ENCODE assay signal across 8 cellular contexts in the genomic region with DNA sequence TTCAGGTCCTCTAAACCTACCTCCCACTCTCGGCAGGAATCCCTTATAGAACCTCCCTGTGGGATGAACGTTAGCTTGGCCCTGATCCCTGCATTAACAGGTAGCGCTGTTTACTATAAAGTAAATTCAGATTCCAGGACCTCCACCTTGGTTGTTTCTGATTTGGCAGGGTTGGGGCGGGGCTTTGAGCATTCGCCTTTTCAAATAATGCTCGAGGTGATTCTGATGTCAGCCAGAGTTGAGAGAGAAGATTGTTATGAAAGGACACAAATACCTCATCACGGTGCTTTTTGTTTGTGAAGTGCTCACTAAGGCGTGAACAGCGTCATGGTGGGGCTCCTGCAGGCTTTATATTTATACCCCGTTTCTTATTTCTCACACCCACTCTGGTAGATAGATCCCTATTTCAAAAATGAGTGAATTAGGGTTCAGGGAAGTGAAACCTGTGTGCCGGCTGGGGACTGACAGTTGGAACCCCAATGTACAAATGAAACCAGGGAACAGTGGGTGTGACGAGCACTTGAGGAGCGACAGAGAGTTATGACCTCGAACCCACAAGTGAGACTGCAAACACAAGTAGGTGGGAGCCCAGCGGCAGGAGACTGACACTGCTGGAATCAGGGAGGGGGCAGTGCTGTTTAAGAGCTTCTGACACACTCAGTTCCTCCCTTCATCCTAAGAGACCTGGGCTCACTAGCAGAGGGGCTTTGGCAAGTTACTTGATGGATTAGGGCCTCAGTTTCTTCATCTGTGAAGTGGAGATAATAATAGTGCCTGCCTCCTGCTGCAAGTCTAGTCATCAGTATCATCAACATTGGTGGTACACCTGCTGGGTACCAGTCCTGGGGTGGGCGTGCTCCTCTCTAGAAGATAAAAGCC. TPM values are rescaled to one million over a fixed set of nuclear protein-coding genes. Genes with fewer than 3 reads are reported as not detected.
A peak's percentile ranks its signal among the peaks of the same experiment; 100 is the strongest.
DNase-seq lines count a peak whose midpoint lies in the region; ATAC-seq lines count a peak whose summit lies in the region.

No MANE protein-coding gene starts in this region.

- H3K27me3 Mint-ChIP-seq in CD4-positive, alpha-beta memory T cell, result no peaks in the 10 kb centered on the region
- peaks cover 3% of the 10 kb centered on the region for H3K27me3 Mint-ChIP-seq in activated CD8-positive, alpha-beta T cell treated with anti-CD3 and anti-CD28 coated beads, Interleukin-2, amount 10 ng/mL, durations not matched to agents 7 days and 5 days (ENCODE audit: low read depth)
- peaks cover 0 to 2% of the 10 kb centered on the region in 2 donors for H3K27me3 Mint-ChIP-seq in natural killer cell treated with Interleukin-12 subunit alpha and Interleukin-12 subunit beta and Interleukin-15 and Interleukin-18, amount 100 ng/mL, for 72 hours

- peaks cover 0 to 8% (median 0%) of the 10 kb centered on the region in 8 donors for H3K9me3 Mint-ChIP-seq in CD4-positive, alpha-beta memory T cell
- H3K9me3 Mint-ChIP-seq in activated CD8-positive, alpha-beta T cell treated with anti-CD3 and anti-CD28 coated beads, Interleukin-2, amount 10 ng/mL, durations not matched to agents 7 days and 5 days (ENCODE audit: insufficient read depth), result no peaks in the 10 kb centered on the region
- H3K9me3 Mint-ChIP-seq in natural killer cell treated with Interleukin-12 subunit alpha and Interleukin-12 subunit beta and Interleukin-15 and Interleukin-18, amount 100 ng/mL, for 72 hours, result no peaks in the 10 kb centered on the region

- H3K4me3 Mint-ChIP-seq in CD4-positive, alpha-beta memory T cell, result peak overlapping the region; percentile 82 to 94 (median 86)
- peak overlapping the region; percentile 75 for H3K4me3 Mint-ChIP-seq in activated CD8-positive, alpha-beta T cell treated with anti-CD3 and anti-CD28 coated beads, Interleukin-2, amount 10 ng/mL, durations not matched to agents 7 days and 5 days
- peak overlapping the region; percentile 59 for H3K4me3 Mint-ChIP-seq in natural killer cell treated with Interleukin-12 subunit alpha and Interleukin-12 subunit beta and Interleukin-15 and Interleukin-18, amount 100 ng/mL, for 72 hours

- no peaks in the 10 kb centered on the region for H3K9me3 ChIP-seq in CD4-positive, alpha-beta memory T cell (ENCODE audit: control insufficient read depth in 1 of 2, low read length in 2 of 2)

- POLR2A ChIA-PET in CD4-positive, alpha-beta memory T cell (lab: Charles Lee; ENCODE audit: partially characterized antibody), result interaction anchor here (0.7 to 13.9 kb wide), 28 partner anchors 8 to 250 kb away, joined by 3 to 599 read pairs (median 4); a partner anchor contains a TSS
- POLR2A ChIA-PET in activated CD8-positive, alpha-beta T cell treated with anti-CD3 and anti-CD28 coated beads, Interleukin-2, amount 10 ng/mL, durations not matched to agents 7 days and 5 days (lab: Charles Lee), result interaction anchor here (0.7 to 5.1 kb wide), 9 partner anchors 8 to 250 kb away, joined by 3 to 56 read pairs (median 7); a partner anchor contains a TSS

- H3K4me1 ChIP-seq in CD4-positive, alpha-beta memory T cell (ENCODE audit: insufficient read depth, low read length), result peaks cover 98% of the 10 kb centered on the region

- CTCF ChIA-PET in CD4-positive, alpha-beta memory T cell (lab: Charles Lee; ENCODE audit: partially characterized antibody), result interaction anchor here (1.2 to 4.3 kb wide), 3 partner anchors 14 to 245 kb away, joined by 3 to 18 read pairs (median 14); a partner anchor contains a TSS
- CTCF ChIA-PET in activated CD8-positive, alpha-beta T cell treated with anti-CD3 and anti-CD28 coated beads, Interleukin-2, amount 10 ng/mL, durations not matched to agents 7 days and 5 days (lab: Charles Lee), result interaction anchor here (0.6 to 1.3 kb wide), 8 partner anchors 9 to 252 kb away, joined by 3 to 6 read pairs (median 3); no protein-coding TSS in a partner anchor

- H3K27me3 ChIP-seq in CD4-positive, alpha-beta memory T cell (ENCODE audit: insufficient read depth, low read length), result no peaks in the 10 kb centered on the region

- DNase-seq in CD4-positive, alpha-beta memory T cell, result peak; percentile 90 to 94 (median 93)
- peak; percentile 79 for DNase-seq in activated CD8-positive, alpha-beta T cell treated with anti-CD3 and anti-CD28 coated beads, Interleukin-2, amount 10 ng/mL, durations not matched to agents 7 days and 5 days
- DNase-seq in natural killer cell treated with Interleukin-12 subunit alpha and Interleukin-12 subunit beta and Interleukin-15 and Interleukin-18, amount 100 ng/mL, for 72 hours (ENCODE audit: low spot score), result no peak
- no peak for DNase-seq in dermis blood vessel endothelial cell
- DNase-seq in amniotic stem cell (lab: John Stamatoyannopoulos, UW), result no peak
- no peak for DNase-seq in RKO (ENCODE audit: low spot score)

- H3K4me1 Mint-ChIP-seq in CD4-positive, alpha-beta memory T cell, result peaks cover 79 to 100% (median 93%) of the 10 kb centered on the region in 4 donors
- H3K4me1 Mint-ChIP-seq in activated CD8-positive, alpha-beta T cell treated with anti-CD3 and anti-CD28 coated beads, Interleukin-2, amount 10 ng/mL, durations not matched to agents 7 days and 5 days (ENCODE audit: low read depth), result peaks cover 97% of the 10 kb centered on the region
- peaks cover 72 to 86% of the 10 kb centered on the region in 2 donors for H3K4me1 Mint-ChIP-seq in natural killer cell treated with Interleukin-12 subunit alpha and Interleukin-12 subunit beta and Interleukin-15 and Interleukin-18, amount 100 ng/mL, for 72 hours (ENCODE audit: low read depth in 2 of 2)

- H3K27ac Mint-ChIP-seq in CD4-positive, alpha-beta memory T cell, result peak overlapping the region; percentile 96 to 100 (median 99)
- H3K27ac Mint-ChIP-seq in activated CD8-positive, alpha-beta T cell treated with anti-CD3 and anti-CD28 coated beads, Interleukin-2, amount 10 ng/mL, durations not matched to agents 7 days and 5 days, result peak overlapping the region; percentile 88
- H3K27ac Mint-ChIP-seq in natural killer cell treated with Interleukin-12 subunit alpha and Interleukin-12 subunit beta and Interleukin-15 and Interleukin-18, amount 100 ng/mL, for 72 hours, result peak overlapping the region; percentile 70 to 77

- peak overlapping the region; percentile 43 to 51 for H3K4me3 ChIP-seq in CD4-positive, alpha-beta memory T cell (ENCODE audit: low read length in 2 of 2)

- H3K36me3 ChIP-seq in CD4-positive, alpha-beta memory T cell (ENCODE audit: insufficient read depth, low read length), result no peaks in the 10 kb centered on the region

- ATAC-seq in GM19452 (IDR thresholded peaks at IDR 0.05; ENCODE audit: unreplicated experiment) (peak; percentile 73), HG03460 (IDR thresholded peaks at IDR 0.05; ENCODE audit: unreplicated experiment) (peak; percentile 73)
- peak; percentile 17 for ATAC-seq in activated CD8-positive, alpha-beta T cell treated with anti-CD3 and anti-CD28 coated beads, Interleukin-2, amount 10 ng/mL, durations not matched to agents 7 days and 5 days
- ATAC-seq in natural killer cell treated with Interleukin-12 subunit alpha and Interleukin-12 subunit beta and Interleukin-15 and Interleukin-18, amount 100 ng/mL, for 72 hours, result peak; percentile 67 to 68

- peaks cover 0 to 11% of the 10 kb centered on the region in 2 donors for H3K36me3 Mint-ChIP-seq in CD4-positive, alpha-beta memory T cell
- H3K36me3 Mint-ChIP-seq in activated CD8-positive, alpha-beta T cell treated with anti-CD3 and anti-CD28 coated beads, Interleukin-2, amount 10 ng/mL, durations not matched to agents 7 days and 5 days (ENCODE audit: low read depth), result peaks cover 8% of the 10 kb centered on the region
- no peaks in the 10 kb centered on the region for H3K36me3 Mint-ChIP-seq in natural killer cell treated with Interleukin-12 subunit alpha and Interleukin-12 subunit beta and Interleukin-15 and Interleukin-18, amount 100 ng/mL, for 72 hours

- H3K27ac ChIP-seq in CD4-positive, alpha-beta memory T cell (ENCODE audit: low read depth, low read length), result peak overlapping the region; percentile 95

- intact Hi-C loops in CD4-positive, alpha-beta memory T cell (cut with micrococcal nuclease), result loop anchor here (1.0 to 10.0 kb wide), 5 partner anchors 195 to 1080 kb away; a partner anchor contains a TSS

RNA-seq across cellular contexts. Expression of a gene that starts 14.3 kb away (rescaled TPM):
- total RNA-seq in CD4-positive, alpha-beta memory T cell, result 100 to 1,000 TPM; 306 to 308 TPM
- polyA plus RNA-seq in CD4-positive, alpha-beta memory T cell, result 1,000 to 10,000 TPM in 1 of 2 donors, 100 to 1,000 TPM in 1; 368 to 1,556 TPM
- total RNA-seq in activated CD8-positive, alpha-beta T cell treated with anti-CD3 and anti-CD28 coated beads, Interleukin-2, amount 10 ng/mL, durations not matched to agents 7 days and 5 days, result 100 to 1,000 TPM; 219 to 226 TPM
- total RNA-seq in natural killer cell treated with Interleukin-12 subunit alpha and Interleukin-12 subunit beta and Interleukin-15 and Interleukin-18, amount 100 ng/mL, for 72 hours, result 10 to 100 TPM; 72.1 to 74.8 TPM
- total RNA-seq in dermis blood vessel endothelial cell, result 57.4 and 188 TPM in 2 replicates

Comparison
In these comparisons a context has a peak if more than half of its experiments do, and no peak if none do; other contexts are left out.
1. DNase-seq: peak in CD4-positive, alpha-beta memory T cell (5 of 5) and activated CD8-positive, alpha-beta T cell treated with anti-CD3 and anti-CD28 coated beads, Interleukin-2, amount 10 ng/mL, durations not matched to agents 7 days and 5 days (single experiment); none in natural killer cell treated with Interleukin-12 subunit alpha and Interleukin-12 subunit beta and Interleukin-15 and Interleukin-18, amount 100 ng/mL, for 72 hours (single experiment), dermis blood vessel endothelial cell (single experiment), amniotic stem cell (single experiment) and RKO (single experiment).
2. ATAC-seq: peak in every context shown above with its lines; median percentile 73 in GM19452; 73 in HG03460; 68 in natural killer cell treated with Interleukin-12 subunit alpha and Interleukin-12 subunit beta and Interleukin-15 and Interleukin-18, amount 100 ng/mL, for 72 hours; 17 in activated CD8-positive, alpha-beta T cell treated with anti-CD3 and anti-CD28 coated beads, Interleukin-2, amount 10 ng/mL, durations not matched to agents 7 days and 5 days.
3. Peak in every context shown above with its lines, with median percentiles within 50 percentile points of each other: H3K27ac Mint-ChIP-seq and H3K4me3 Mint-ChIP-seq.